Comparison of ENCODE assay signal across 16 cellular contexts in genomic region chr5:150499437-150499956, GRCh38. TPM values are rescaled to one million over a fixed set of nuclear protein-coding genes. Genes with fewer than 3 reads are reported as not detected.
DNase-seq lines count a peak whose midpoint lies in the region; ATAC-seq, FAIRE-seq and TF ChIP-seq lines count a peak whose summit lies in the region.
"Had no signal": no experiment of that assay in that cellular context is flagged by ENCODE, and none has a peak within 500 bp of the region (broad histone marks: within the 10 kb centered on the region; RNA-seq: fewer than 3 reads in every experiment).

No MANE protein-coding gene starts in this region.

- H3K27ac ChIP-seq in BLaER1, result no peak overlapping the region
- H3K27ac ChIP-seq in HEK293 (ENCODE audit: extremely low read depth, low read depth, low read length), result no peak overlapping the region
- H3K27ac ChIP-seq in K562 (ENCODE audit: extremely low read depth, low read depth, low read length), result no peak overlapping the region; the same call in 2 of the 3 replicates

- H3K4me2 ChIP-seq in BLaER1 (peak overlapping the region; percentile 50), K562 (ENCODE audit: insufficient read depth, low read length) (peak overlapping the region; percentile 51)

- H3K9me1 ChIP-seq in K562 (ENCODE audit: control insufficient read depth, insufficient read depth, low read length), result peaks cover 9% of the 10 kb centered on the region

- peaks cover 69% of the 10 kb centered on the region for H3K79me2 ChIP-seq in K562 (ENCODE audit: control insufficient read depth, insufficient read depth, low read length)

- no TSS peak for BruUV-seq in K562 (replicated peaks; lab: Mats Ljungman, UMichigan)

- TF ChIP-seq CTCF in HEK293 (tag by site-specific recombination; IDR thresholded peaks at IDR 0.05) (no peak), K562 (IDR thresholded peaks at IDR 0.05 in 2 of 3, conservative IDR thresholded peaks at IDR 0.05 in 1 of 3; ENCODE audit: insufficient read depth in 2 of 3, low read depth in 1 of 3, low read length in 3 of 3) (no peak), nephron progenitor cell (IDR thresholded peaks at IDR 0.05) (no peak)

- intact Hi-C loops in K562 (cut with micrococcal nuclease), result loop anchor here (1.0 kb wide), 1 partner anchor 40 kb away; no protein-coding TSS in a partner anchor

- H3K36me3 ChIP-seq in BLaER1 (peaks cover 41% of the 10 kb centered on the region), HEK293 (ENCODE audit: control insufficient read depth in 2 of 2, insufficient read depth in 1 of 2, low read length in 2 of 2) (peaks cover 0 to 3% of the 10 kb centered on the region in 2 experiments; a peak in 2 of 3 replicates), K562 (ENCODE audit: control insufficient read depth, insufficient read depth, low read length) (peaks cover 7% of the 10 kb centered on the region; the same call in 2 of the 3 replicates)

- POLR2A ChIA-PET in HEK293 (lab: Yijun Ruan, JAX), result interaction anchor here (3.1 kb wide), 1 partner anchor 13 kb away, joined by 11 read pairs; no protein-coding TSS in a partner anchor
- POLR2A ChIA-PET in K562 (lab: Yijun Ruan, JAX), result interaction anchor here (0.6 to 5.7 kb wide), 8 partner anchors 10 to 477 kb away, joined by 3 to 57 read pairs (median 4); no protein-coding TSS in a partner anchor
- POLR2A ChIA-PET in HEK293T (lab: Yijun Ruan, JAX), result interaction anchor here (1.7 kb wide), 1 partner anchor 14 kb away, joined by 4 read pairs; no protein-coding TSS in a partner anchor

- in situ Hi-C loops in K562 (cut with MboI), result no loop called here

- H3K9ac ChIP-seq in BLaER1 (no peak overlapping the region), K562 (ENCODE audit: insufficient read depth in 1 of 2, low read depth in 2 of 2, low read length in 2 of 2) (no peak overlapping the region)

- H3K27ac Mint-ChIP-seq in nephron progenitor cell, result peak overlapping the region; percentile 95
- H3K27ac Mint-ChIP-seq: activated naive CD4-positive, alpha-beta T cell treated with anti-CD3 and anti-CD28 coated beads, Interleukin-2, amount 50 U/mL, for 24 hours had no signal

- H3K9me3 ChIP-seq in BLaER1, result no peaks in the 10 kb centered on the region
- H3K9me3 ChIP-seq in HEK293 (ENCODE audit: control insufficient read depth, insufficient read depth, low read depth, low read length), result no peaks in the 10 kb centered on the region
- H3K9me3 ChIP-seq in K562 (replicated peaks; ENCODE audit: control insufficient read depth, insufficient read depth, low read depth, low read length), result no peaks in the 10 kb centered on the region
- H3K9me3 ChIP-seq: left lung had no signal

- no peaks in the 10 kb centered on the region for H3K27me3 ChIP-seq in BLaER1
- no peaks in the 10 kb centered on the region for H3K27me3 ChIP-seq in K562 (ENCODE audit: control insufficient read depth in 2 of 2, insufficient read depth in 2 of 2, low read length in 2 of 2)
- H3K27me3 ChIP-seq: left lung had no signal

- TF ChIP-seq POLR2A in K562 (conservative IDR thresholded peaks at IDR 0.05), result no peak

- H3K4me1 ChIP-seq in BLaER1, result peaks cover 52% of the 10 kb centered on the region
- H3K4me1 ChIP-seq in HEK293 (ENCODE audit: control insufficient read depth, insufficient read depth, low read length), result peaks cover 27% of the 10 kb centered on the region
- peaks cover 43 to 64% of the 10 kb centered on the region in 2 experiments for H3K4me1 ChIP-seq in K562 (replicated peaks in 1 of 2; ENCODE audit: control insufficient read depth in 2 of 2, insufficient read depth in 2 of 2, low read length in 2 of 2)

- H2AFZ ChIP-seq in K562 (ENCODE audit: low read depth, low read length), result no peak overlapping the region

- peak; percentile 79 to 95 (median 86) for DNase-seq in K562 (ENCODE audit: extremely low read depth in 1 of 4, low spot score in 3 of 4)
- no peak for DNase-seq in nephron progenitor cell
- DNase-seq in effector CD8-positive, alpha-beta T cell (lab: John Stamatoyannopoulos, UW), result no peak
- DNase-seq in HEK293T (ENCODE audit: extremely low spot score), result no peak
- DNase-seq in stimulated activated CD4-positive, alpha-beta T cell treated with anti-CD3 and anti-CD28 coated beads, Interleukin-2, amount 100 ng/mL, for 24 hours, result no peak
- no peak for DNase-seq in activated CD4-positive, alpha-beta T cell treated with anti-CD3 and anti-CD28 coated beads, Interleukin-2, amount 50 U/mL, for 4 hours
- DNase-seq: activated CD4-positive, CD25-positive, alpha-beta regulatory T cell treated with anti-CD3 and anti-CD28 coated beads, Interleukin-2, amount 50 U/mL, for 72 hours; H7; left lung; NCI-H2081; SHP77; stimulated activated naive CD4-positive, alpha-beta T cell treated with Interleukin-2 at 50 U/mL for 16 hours had no signal

- peak; percentile 85 for TF ChIP-seq EP300 in K562 (IDR thresholded peaks at IDR 0.05; ENCODE audit: low read length)

- H3K4me1 Mint-ChIP-seq in nephron progenitor cell, result peaks cover 81% of the 10 kb centered on the region
- H3K4me1 Mint-ChIP-seq: activated naive CD4-positive, alpha-beta T cell treated with anti-CD3 and anti-CD28 coated beads, Interleukin-2, amount 50 U/mL, for 24 hours had no signal

- ATAC-seq in K562, result peak; percentile 92

- H4K20me1 ChIP-seq in BLaER1 (peaks cover 96% of the 10 kb centered on the region), K562 (replicated peaks; ENCODE audit: control insufficient read depth, insufficient read depth, low read length) (peaks cover 50% of the 10 kb centered on the region)

- no peaks in the 10 kb centered on the region for H3K9me3 Mint-ChIP-seq in nephron progenitor cell
- H3K9me3 Mint-ChIP-seq: activated naive CD4-positive, alpha-beta T cell treated with anti-CD3 and anti-CD28 coated beads, Interleukin-2, amount 50 U/mL, for 24 hours had no signal

- H3K4me3 Mint-ChIP-seq in nephron progenitor cell, result peak overlapping the region; percentile 68
- H3K4me3 Mint-ChIP-seq: activated naive CD4-positive, alpha-beta T cell treated with anti-CD3 and anti-CD28 coated beads, Interleukin-2, amount 50 U/mL, for 24 hours had no signal

- peak; percentile 98 for FAIRE-seq in K562 (lab: Jason Lieb, UNC)
- FAIRE-seq: endometrium had no signal

- H3K27me3 Mint-ChIP-seq in nephron progenitor cell (ENCODE audit: low read depth, poor library complexity), result no peaks in the 10 kb centered on the region
- H3K27me3 Mint-ChIP-seq: activated naive CD4-positive, alpha-beta T cell treated with anti-CD3 and anti-CD28 coated beads, Interleukin-2, amount 50 U/mL, for 24 hours had no signal

- WGBS in K562 (ENCODE audit: insufficient coverage, low coverage, missing lambda C conversion rate), result 1% methylated on average over 7 of the region's 7 CpGs

- CTCF ChIA-PET in HEK293 (lab: Yijun Ruan, JAX) (interaction anchor here (1.1 to 1.8 kb wide), 2 partner anchors 10 to 25 kb away, joined by 3 to 6 read pairs; no protein-coding TSS in a partner anchor), K562 (lab: Yijun Ruan, JAX; ENCODE audit: low intra/inter-chr PET ratio) (no interaction called here), HEK293T (lab: Yijun Ruan, JAX) (interaction anchor here (0.6 to 1.4 kb wide), 3 partner anchors 9 to 834 kb away, joined by 3 read pairs; no protein-coding TSS in a partner anchor)

- H3K4me3 ChIP-seq in BLaER1 (no peak overlapping the region), HEK293 (ENCODE audit: low read depth, low read length) (no peak overlapping the region), K562 (no peak overlapping the region)
- H3K4me3 ChIP-seq: left lung had no signal

- TF ChIP-seq RAD21 in K562 (CRISPR knock-in tag; conservative IDR thresholded peaks at IDR 0.05 in 1 of 2, IDR thresholded peaks at IDR 0.05 in 1 of 2), result no peak

- peaks cover 7% of the 10 kb centered on the region for H3K36me3 Mint-ChIP-seq in nephron progenitor cell (ENCODE audit: low read depth)
- H3K36me3 Mint-ChIP-seq: activated naive CD4-positive, alpha-beta T cell treated with anti-CD3 and anti-CD28 coated beads, Interleukin-2, amount 50 U/mL, for 24 hours had no signal

TF ChIP-seq in HEK293T, 16 proteins besides CTCF, POLR2A, EP300 and RAD21 (continues in another document):
- no peak for TF ChIP-seq ELF4 (IDR thresholded peaks at IDR 0.05)

RNA-seq across cellular contexts. Expression of gene NDST1, which starts 8.4 kb away (rescaled TPM):
- total RNA-seq in K562 (2011; cell fraction: chromatin; rRNA removed; ENCODE audit: low replicate concordance), result 39.5 and 84.3 TPM in 2 replicates
- total RNA-seq in K562 (2011; cell fraction: nucleolus; rRNA removed), result 40.4 and 42.6 TPM in 2 replicates
- total RNA-seq in K562 (2011; cell fraction: nucleoplasm; rRNA removed), result 43.0 and 46.6 TPM in 2 replicates
- total RNA-seq in K562 (2014; rRNA removed), result 14.0 and 15.3 TPM in 2 replicates
- 7.4 and 8.7 TPM in 2 replicates for total RNA-seq in K562 (2014; rRNA removed; fragmentation: Illumina TruSeq; extraction: Trizol)
- total RNA-seq in K562 (2015; rRNA removed; fragmentation: Illumina TruSeq; extraction: Trizol), result 9.9 and 11.5 TPM in 2 replicates
- 43.2 and 47.9 TPM in 2 replicates for total RNA-seq in K562 (2021)
- polyA plus RNA-seq in K562 (2011; rRNA removed), result 9.7 and 17.1 TPM in 2 replicates
- 13.1 and 18.3 TPM in 2 replicates for polyA plus RNA-seq in K562 (2011; cell fraction: cytosol; rRNA removed)
- 28.2 and 31.3 TPM in 2 replicates for polyA plus RNA-seq in K562 (2011; cell fraction: nucleus; rRNA removed)
- polyA plus RNA-seq in K562 (2012), result 14.9 and 22.7 TPM in 2 replicates
- 18.4 and 19.9 TPM in 2 replicates for polyA plus RNA-seq in K562 (2014; fragmentation: Illumina TruSeq; extraction: Trizol)
- under 1 TPM; 0.38 to 0.39 TPM for polyA plus RNA-seq in K562 (2014; fragmentation: Nextera tagmentation; extraction: Ambion mirVana)
- polyA plus RNA-seq in K562 (2014; rRNA removed), result 12.0 and 14.1 TPM in 2 replicates
- polyA minus RNA-seq in K562 (2011; rRNA and poly(A)+ RNA removed), result 14.5 and 17.3 TPM in 2 replicates
- polyA minus RNA-seq in K562 (2011; cell fraction: cytosol; rRNA and poly(A)+ RNA removed), result 19.3 and 27.4 TPM in 2 replicates
- 12.3 and 21.3 TPM in 2 replicates for polyA minus RNA-seq in K562 (2011; cell fraction: nucleus; rRNA and poly(A)+ RNA removed)

RNA-seq across cellular contexts. Expression of gene RPS14, which starts 50.0 kb away (rescaled TPM):
- total RNA-seq in K562 (2011; cell fraction: chromatin; rRNA removed; ENCODE audit: low replicate concordance), result 265 and 394 TPM in 2 replicates
- total RNA-seq in K562 (2011; cell fraction: nucleolus; rRNA removed), result 818 and 919 TPM in 2 replicates
- total RNA-seq in K562 (2011; cell fraction: nucleoplasm; rRNA removed), result 1,009 and 1,942 TPM in 2 replicates
- total RNA-seq in K562 (2014; rRNA removed), result 3,004 and 3,238 TPM in 2 replicates
- total RNA-seq in K562 (2014; rRNA removed; fragmentation: Illumina TruSeq; extraction: Trizol), result 3,003 and 3,017 TPM in 2 replicates
- 2,679 and 2,873 TPM in 2 replicates for total RNA-seq in K562 (2015; rRNA removed; fragmentation: Illumina TruSeq; extraction: Trizol)
- total RNA-seq in K562 (2021), result 3,285 and 3,523 TPM in 2 replicates
- 5,983 and 6,751 TPM in 2 replicates for polyA plus RNA-seq in K562 (2011; rRNA removed)
- polyA plus RNA-seq in K562 (2011; cell fraction: cytosol; rRNA removed), result 5,490 and 8,746 TPM in 2 replicates
- 1,361 and 2,299 TPM in 2 replicates for polyA plus RNA-seq in K562 (2011; cell fraction: nucleus; rRNA removed)
- 4,665 and 5,719 TPM in 2 replicates for polyA plus RNA-seq in K562 (2012)
- 3,907 and 4,185 TPM in 2 replicates for polyA plus RNA-seq in K562 (2014; fragmentation: Illumina TruSeq; extraction: Trizol)
- polyA plus RNA-seq in K562 (2014; fragmentation: Nextera tagmentation; extraction: Ambion mirVana), result 1,000 to 10,000 TPM; 1,824 to 2,512 TPM
- 4,384 and 5,321 TPM in 2 replicates for polyA plus RNA-seq in K562 (2014; rRNA removed)
- 3,342 and 3,929 TPM in 2 replicates for polyA minus RNA-seq in K562 (2011; rRNA and poly(A)+ RNA removed)
- polyA minus RNA-seq in K562 (2011; cell fraction: cytosol; rRNA and poly(A)+ RNA removed), result 682 and 753 TPM in 2 replicates
- 162 and 371 TPM in 2 replicates for polyA minus RNA-seq in K562 (2011; cell fraction: nucleus; rRNA and poly(A)+ RNA removed)

Comparison
In these comparisons a context has a peak if more than half of its experiments do, and no peak if none do; other contexts are left out.
1. DNase-seq: peak in K562 (4 of 4); none in nephron progenitor cell (single experiment), effector CD8-positive, alpha-beta T cell (single experiment), HEK293T (single experiment), stimulated activated CD4-positive, alpha-beta T cell treated with anti-CD3 and anti-CD28 coated beads, Interleukin-2, amount 100 ng/mL, for 24 hours (0 of 2) and activated CD4-positive, alpha-beta T cell treated with anti-CD3 and anti-CD28 coated beads, Interleukin-2, amount 50 U/mL, for 4 hours (0 of 2).